ENCODE assay signal across 8 cellular contexts in the genomic region with DNA sequence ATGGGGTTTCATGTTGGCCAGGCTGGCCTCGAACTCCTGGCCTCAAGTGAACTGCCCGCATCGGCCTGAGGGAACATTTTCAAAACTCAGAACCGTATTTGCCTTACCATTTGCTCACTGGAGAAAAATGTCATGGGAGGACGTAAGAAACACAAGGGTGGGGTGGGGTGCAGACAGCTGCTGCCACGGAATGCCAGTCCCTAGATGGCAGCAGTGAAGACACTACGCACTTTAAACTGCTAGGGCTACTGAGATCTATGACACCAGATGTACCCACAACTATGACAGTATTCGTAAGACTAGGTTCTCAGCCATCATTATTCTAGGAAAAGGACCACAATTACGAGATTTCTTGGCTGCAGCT. TPM values are rescaled to one million over a fixed set of nuclear protein-coding genes. Genes with fewer than 3 reads are reported as not detected.
DNase-seq lines count a peak whose midpoint lies in the region; ATAC-seq and TF ChIP-seq lines count a peak whose summit lies in the region.
"Not testable (repeated sequence)": the region's sequence is repeated elsewhere in the genome, so short reads cannot be mapped to it uniquely, and the experiment has no call there.

No MANE protein-coding gene starts in this region.

- H3K27ac ChIP-seq in ACC112 (ENCODE audit: low read depth, low read length) (peak overlapping the region; percentile 93), colonic mucosa (peak overlapping the region; percentile 86)

- peak; percentile 31 for ATAC-seq in GM18858 (IDR thresholded peaks at IDR 0.05; ENCODE audit: unreplicated experiment)
- peak; percentile 37 for ATAC-seq in HG03378 (IDR thresholded peaks at IDR 0.05; ENCODE audit: unreplicated experiment)

- H3K27me3 ChIP-seq in ACC112 (ENCODE audit: insufficient read depth, low read length); colonic mucosa: not testable (repeated sequence)

- not testable (repeated sequence) for H3K9me3 ChIP-seq in colonic mucosa

- peak overlapping the region; percentile 76 to 87 for H3K9ac ChIP-seq in colonic mucosa (ENCODE audit: low read depth in 2 of 2, low read length in 2 of 2)

- H3K4me1 ChIP-seq in ACC112 (ENCODE audit: control insufficient read depth, insufficient read depth, low read length, unreplicated experiment); colonic mucosa: not testable (repeated sequence)

- peaks cover 32% of the 10 kb centered on the region for H3K79me2 ChIP-seq in ACC112 (ENCODE audit: control insufficient read depth, insufficient read depth, low read length, unreplicated experiment)

- peak overlapping the region; percentile 94 for H3K4me3 ChIP-seq in ACC112 (ENCODE audit: low read depth, low read length)
- H3K4me3 ChIP-seq in colonic mucosa: peak overlapping the region; percentile 53

- H2AFZ ChIP-seq in ACC112 (ENCODE audit: low read length, unreplicated experiment): peak overlapping the region; percentile 78

- DNase-seq in NCI-H526 treated with DMSO at 0.1 percent for 48 hours (lab: John Stamatoyannopoulos, UW): peak; percentile 31
- peak; percentile 47 for DNase-seq in activated CD4-positive, alpha-beta T cell treated with anti-CD3 and anti-CD28 coated beads, Interleukin-2, amount 50 U/mL, for 1 hour
- peak; percentile 62 for DNase-seq in colonic mucosa
- DNase-seq in kidney tubule cell (ENCODE audit: low spot score): peak; percentile 85
- peak; percentile 28 for DNase-seq in smooth muscle cell of the brain vasculature (ENCODE audit: low read depth, low spot score)

- intact Hi-C loops in colonic mucosa (cut with DNase I): loop anchor here (10.0 kb wide), 2 partner anchors 50 to 150 kb away; no protein-coding TSS in a partner anchor

- H3K36me3 ChIP-seq in ACC112 (ENCODE audit: insufficient read depth, low read length); colonic mucosa: not testable (repeated sequence)

- not testable (repeated sequence) for TF ChIP-seq CTCF in colonic mucosa (IDR thresholded peaks at IDR 0.05)

RNA-seq across cellular contexts. Expression of a gene that starts 0.7 kb away (rescaled TPM):
- 100 to 1,000 TPM; 102 to 112 TPM for total RNA-seq in colonic mucosa

RNA-seq across cellular contexts. Expression of a gene that starts 2.0 kb away (rescaled TPM):
- total RNA-seq in colonic mucosa: 10 to 100 TPM; 15.5 to 16.2 TPM

Comparison
In these comparisons a context has a peak if more than half of its experiments do, and no peak if none do; other contexts are left out.
1. Peak in every context shown above with its lines: DNase-seq, ATAC-seq, H3K4me3 ChIP-seq and H3K27ac ChIP-seq.
2. DNase-seq: peak in every context shown above with its lines; median percentile 85 in kidney tubule cell; 62 in colonic mucosa; 47 in activated CD4-positive, alpha-beta T cell treated with anti-CD3 and anti-CD28 coated beads, Interleukin-2, amount 50 U/mL, for 1 hour; 31 in NCI-H526 treated with DMSO at 0.1 percent for 48 hours; 28 in smooth muscle cell of the brain vasculature.